In genomic region chr11:73761403-73761945, GRCh38 we compare ENCODE assay signal across 7 cellular contexts. TPM values are rescaled to one million over a fixed set of nuclear protein-coding genes. Genes with fewer than 3 reads are reported as not detected.
DNase-seq lines count a peak whose midpoint lies in the region; ATAC-seq and TF ChIP-seq lines count a peak whose summit lies in the region.

No MANE protein-coding gene starts in this region.

- H2AFZ ChIP-seq in GM23338 (no peak overlapping the region; the same call in 1 of the 2 replicates), OCI-LY3 (ENCODE audit: low read depth, low read length) (peak overlapping the region; percentile 100)

- H3K4me1 Mint-ChIP-seq in GM23338 = peaks cover 17% of the 10 kb centered on the region; the same call in 2 of the 3 replicates

- 44 to 48% (median 45%) methylated on average over 16 of the region's 16 CpGs for WGBS in ovary, 3 donors

- H3K79me2 ChIP-seq in GM23338 (replicated peaks; ENCODE audit: insufficient read depth) (peaks cover 38% of the 10 kb centered on the region), OCI-LY3 (ENCODE audit: low read length) (peaks cover 40% of the 10 kb centered on the region)

- intact Hi-C loops in ovary (cut with DNase I) = no loop called here

- peak overlapping the region; percentile 71 for H3K9ac ChIP-seq in OCI-LY3 (ENCODE audit: low read length)

- H3F3A ChIP-seq in GM23338 (replicated peaks; ENCODE audit: low read depth) = 0 out of 2 replicates have a peak, but pooled peaks cover 3% of the 10 kb centered on the region

- peak overlapping the region; percentile 94 for H3K27ac Mint-ChIP-seq in GM23338

- no peaks in the 10 kb centered on the region; the same call in 2 of the 3 replicates for H3K36me3 Mint-ChIP-seq in GM23338 (ENCODE audit: low read depth)

- H3K9me3 ChIP-seq in OCI-LY3 (ENCODE audit: insufficient read depth, low read length) (no peaks in the 10 kb centered on the region), ovary (no peaks in the 10 kb centered on the region)

- TF ChIP-seq POLR2A in ovary (IDR thresholded peaks at IDR 0.05) = no peak

- H3K4me3 ChIP-seq in GM23338 (peak overlapping the region; percentile 99), OCI-LY3 (ENCODE audit: low read length) (peak overlapping the region; percentile 93), epithelial cell of esophagus (ENCODE audit: low read length) (peak overlapping the region; percentile 37), ovary (peak overlapping the region; percentile 38)

- DNase-seq in GM23338 (ENCODE audit: low spot score) (no peak), epithelial cell of esophagus (ENCODE audit: low read depth) (peak; percentile 18), ovary (peak in 4 of 5 donors; percentile 38 to 59 (median 59)), SW480 (ENCODE audit: low spot score) (no peak), NCI-H1105 (lab: John Stamatoyannopoulos, UW) (no peak)

- TF ChIP-seq CTCF in GM23338 (conservative IDR thresholded peaks at IDR 0.05; ENCODE audit: low read depth in 2 of 2) (no peak), OCI-LY3 (IDR thresholded peaks at IDR 0.05; ENCODE audit: low read depth, low read length) (no peak), epithelial cell of esophagus (IDR thresholded peaks at IDR 0.05; ENCODE audit: insufficient read depth, low read depth, low read length, missing control alignments) (no peak), ovary (IDR thresholded peaks at IDR 0.05) (no peak)

- no peaks in the 10 kb centered on the region for H3K9me2 ChIP-seq in GM23338 (ENCODE audit: insufficient read depth)

- H3K27ac ChIP-seq in GM23338 (ENCODE audit: low read depth) (peak overlapping the region; percentile 81), OCI-LY3 (ENCODE audit: low read length) (peak overlapping the region; percentile 20), ovary (peak overlapping the region; percentile 85 to 98)

- H3K27me3 Mint-ChIP-seq in GM23338 (ENCODE audit: insufficient read depth, low read depth, poor library complexity) = peaks cover 8% of the 10 kb centered on the region

- H3K4me1 ChIP-seq in GM23338 (ENCODE audit: insufficient read depth) = peaks cover 20% of the 10 kb centered on the region
- H3K4me1 ChIP-seq in OCI-LY3 (ENCODE audit: low read length) = peaks cover 15% of the 10 kb centered on the region
- H3K4me1 ChIP-seq in ovary (ENCODE audit: insufficient read depth) = peaks cover 2% of the 10 kb centered on the region

- H3K36me3 ChIP-seq in GM23338 (ENCODE audit: insufficient read depth) (no peaks in the 10 kb centered on the region), OCI-LY3 (replicated peaks; ENCODE audit: low read depth, low read length) (no peaks in the 10 kb centered on the region), ovary (no peaks in the 10 kb centered on the region)

- no peak for TF ChIP-seq EP300 in ovary (IDR thresholded peaks at IDR 0.05)

- ATAC-seq in GM23338 (no peak), HG03442 (IDR thresholded peaks at IDR 0.05; ENCODE audit: unreplicated experiment) (no peak)

- H3K4me2 ChIP-seq in GM23338 (peak overlapping the region; percentile 67; the same call in 1 of the 2 replicates), OCI-LY3 (ENCODE audit: low read length) (peak overlapping the region; percentile 93)

- no peaks in the 10 kb centered on the region for H3K27me3 ChIP-seq in GM23338 (ENCODE audit: insufficient read depth)
- H3K27me3 ChIP-seq in OCI-LY3 (ENCODE audit: low read depth, low read length) = peaks cover 5% of the 10 kb centered on the region
- H3K27me3 ChIP-seq in ovary = no peaks in the 10 kb centered on the region

- H4K20me1 ChIP-seq in GM23338 (replicated peaks; ENCODE audit: insufficient read depth) (peaks cover 7% of the 10 kb centered on the region), OCI-LY3 (ENCODE audit: insufficient read depth, low read length) (peaks cover 27% of the 10 kb centered on the region)

- H3K9me3 Mint-ChIP-seq in GM23338 = peaks cover 3% of the 10 kb centered on the region; the same call in 1 of the 3 replicates

- peak overlapping the region; percentile 95 for H3K4me3 Mint-ChIP-seq in GM23338

TF ChIP-seq in GM23338, 12 proteins besides CTCF, POLR2A, EP300 and RAD21:
- TF ChIP-seq EZH2phosphoT487 (IDR thresholded peaks at IDR 0.05; ENCODE audit: unreplicated experiment) (no peak), ETS1 (IDR thresholded peaks at IDR 0.05) (peak; percentile 68; the same call in 1 of the 2 replicates), NANOG (IDR thresholded peaks at IDR 0.05; ENCODE audit: borderline replicate concordance) (no peak), POLR2AphosphoS5 (IDR thresholded peaks at IDR 0.05; ENCODE audit: low read depth) (peak; percentile 69)

RNA-seq across cellular contexts. Expression of gene RAB6A, which starts 0.6 kb away (rescaled TPM):
- 107 and 127 TPM in 2 replicates for total RNA-seq in GM23338 (2014; rRNA removed; shearing (Covaris generic))
- polyA plus RNA-seq in GM23338 (2016; fragmentation: Nextera tagmentation; extraction: Ambion mirVana) = 42.3 and 61.1 TPM in 2 replicates
- 100 to 1,000 TPM in 5 of 7 donors, 10 to 100 TPM in 2; 96.5 to 128 (median 102) TPM for total RNA-seq in ovary
- polyA plus RNA-seq in ovary = 100 to 1,000 TPM in 1 of 2 donors, 10 to 100 TPM in 1; 55.9 to 127 TPM

RNA-seq across cellular contexts. Expression of gene MRPL48, which starts 26.2 kb away (rescaled TPM):
- total RNA-seq in GM23338 (2014; rRNA removed; shearing (Covaris generic)) = 24.1 and 54.1 TPM in 2 replicates
- polyA plus RNA-seq in GM23338 (2016; fragmentation: Nextera tagmentation; extraction: Ambion mirVana) (101 and 103 TPM in 2 replicates), ovary (10 to 100 TPM; 30.4 to 33.4 TPM)
- 10 to 100 TPM; 18.7 to 32.9 (median 26.3) TPM for total RNA-seq in ovary

Comparison
In these comparisons a context has a peak if more than half of its experiments do, and no peak if none do; other contexts are left out.
1. DNase-seq: peak in epithelial cell of esophagus (single experiment) and ovary (4 of 5); none in GM23338 (single experiment), SW480 (single experiment) and NCI-H1105 (single experiment).
2. H3K27ac ChIP-seq: peak in every context shown above with its lines; median percentile 92 in ovary; 81 in GM23338; 20 in OCI-LY3.
3. H3K4me3 ChIP-seq: peak in every context shown above with its lines; median percentile 99 in GM23338; 93 in OCI-LY3; 38 in ovary; 37 in epithelial cell of esophagus.